In genomic region chr9:125985142-125985997, GRCh38 we compare ENCODE assay signal across 33 cellular contexts.
"Had no signal": no experiment of that assay in that cellular context is flagged by ENCODE, and none has a peak within 500 bp of the region (broad histone marks: within the 10 kb centered on the region; RNA-seq: fewer than 3 reads in every experiment).

No MANE protein-coding gene starts in this region.

- H3K4me1 ChIP-seq: adrenal gland, esophagus muscularis mucosa, heart right ventricle, left lung, right lobe of liver, testis, vagina had no signal

- FAIRE-seq: TTC549 had no signal

- H3K27me3 ChIP-seq: adrenal gland, esophagus muscularis mucosa, right lobe of liver, testis, vagina had no signal

- H3K27ac Mint-ChIP-seq: activated naive CD4-positive, alpha-beta T cell treated with anti-CD3 and anti-CD28 coated beads for 36 hours; activated naive CD8-positive, alpha-beta T cell treated with anti-CD3 and anti-CD28 coated beads for 36 hours; activated T-cell treated with anti-CD3 and anti-CD28 coated beads, Interleukin-2, amount 50 U/mL, for 72 hours; T-helper 1 cell treated with Interleukin-12 subunit alpha and Interleukin-12 subunit beta and Interleukin-4 antibody, amounts not matched to agents 30 μg/mL and 1 μg/mL, for 36 hours had no signal

- DNase-seq: activated CD4-positive, alpha-beta T cell treated with anti-CD3 and anti-CD28 coated beads for 4 hours; activated CD4-positive, alpha-beta T cell treated with anti-CD3 and anti-CD28 coated beads, Interleukin-2, amount 50 U/mL, for 4 hours; activated naive CD4-positive, alpha-beta T cell treated with anti-CD3 and anti-CD28 coated beads for 36 hours; activated naive CD8-positive, alpha-beta T cell treated with anti-CD3 and anti-CD28 coated beads for 36 hours; activated T-cell treated with anti-CD3 and anti-CD28 coated beads for 4 hours; activated T-cell treated with anti-CD3 and anti-CD28 coated beads, Interleukin-2, amount 50 U/mL, for 72 hours; caudate nucleus; dermis blood vessel endothelial cell; effector CD4-positive, alpha-beta T cell; foreskin melanocyte; heart right ventricle; kidney glomerular epithelial cell; left lung; mesendoderm; mucosa of descending colon; occipital lobe; stimulated activated CD4-positive, alpha-beta T cell treated with anti-CD3 and anti-CD28 coated beads, Interleukin-12 subunit alpha, Interleukin-12 subunit beta, amount 100 ng/mL, for 4 hours; stimulated activated CD4-positive, alpha-beta T cell treated with anti-CD3 and anti-CD28 coated beads, Interleukin-4, amount 100 ng/mL, for 1 hour; stimulated activated naive CD8-positive, alpha-beta T cell treated with anti-CD3 and anti-CD28 coated beads, Interleukin-15, Interleukin-2, amounts not matched to agents 100 U/mL and 50 U/mL, for 24 hours; SW 1271; T-helper 9 cell; testis; trophoblast cell had no signal

- H3K4me1 Mint-ChIP-seq: activated naive CD8-positive, alpha-beta T cell treated with anti-CD3 and anti-CD28 coated beads for 36 hours; brain had no signal

- H3K4me3 Mint-ChIP-seq: activated naive CD4-positive, alpha-beta T cell treated with anti-CD3 and anti-CD28 coated beads for 36 hours; activated naive CD8-positive, alpha-beta T cell treated with anti-CD3 and anti-CD28 coated beads for 36 hours; activated T-cell treated with anti-CD3 and anti-CD28 coated beads, Interleukin-2, amount 50 U/mL, for 72 hours; T-helper 1 cell treated with Interleukin-12 subunit alpha and Interleukin-12 subunit beta and Interleukin-4 antibody, amounts not matched to agents 30 μg/mL and 1 μg/mL, for 36 hours had no signal

- H3K36me3 Mint-ChIP-seq: activated naive CD8-positive, alpha-beta T cell treated with anti-CD3 and anti-CD28 coated beads for 36 hours had no signal

- H3K4me3 ChIP-seq: adrenal gland, esophagus muscularis mucosa, heart right ventricle, left lung, lung, mucosa of descending colon, right lobe of liver, skin epidermis, testis, vagina had no signal

- ATAC-seq: activated T-cell treated with anti-CD3 and anti-CD28 coated beads, Interleukin-2, amount 50 U/mL, for 72 hours; heart right ventricle; left lung; mucosa of descending colon; right lobe of liver; stimulated activated naive CD8-positive, alpha-beta T cell treated with anti-CD3 and anti-CD28 coated beads, Interleukin-15, Interleukin-2, amounts not matched to agents 100 U/mL and 50 U/mL, for 24 hours had no signal

- H3K9me3 Mint-ChIP-seq: activated naive CD4-positive, alpha-beta T cell treated with anti-CD3 and anti-CD28 coated beads for 36 hours had no signal

- H3K36me3 ChIP-seq: adrenal gland, esophagus muscularis mucosa, heart right ventricle, left lung, right lobe of liver, vagina had no signal

- H3K9me3 ChIP-seq: mucosa of descending colon, right lobe of liver, testis, vagina had no signal

- H3K27ac ChIP-seq: adrenal gland, esophagus muscularis mucosa, heart right ventricle, left lung, right lobe of liver, testis, vagina, VCaP had no signal
